24 cellular contexts compared by ENCODE assay signal in the genomic region with DNA sequence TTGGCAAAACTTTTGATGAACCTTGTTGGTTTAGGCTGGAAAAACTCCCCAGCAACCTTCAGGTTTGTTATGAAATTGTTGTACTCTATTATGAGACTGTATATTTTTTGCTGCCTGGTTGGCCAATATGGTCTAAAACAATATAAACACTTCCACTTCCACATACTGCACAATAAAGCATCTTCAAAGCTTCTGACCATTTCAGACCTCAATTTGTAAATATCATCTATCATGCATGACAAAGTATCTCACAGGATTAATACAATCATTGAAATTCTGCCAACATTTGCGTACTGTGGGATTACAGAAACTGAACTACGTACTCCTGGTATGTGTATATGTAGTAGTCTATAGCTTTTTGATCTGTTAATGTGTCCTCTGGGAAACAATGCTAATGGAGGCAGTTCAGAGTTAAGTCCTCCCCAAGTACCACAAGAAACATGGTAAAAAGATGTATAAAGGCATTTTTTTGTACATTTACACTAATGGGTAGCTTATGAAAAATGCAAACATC. TPM values are rescaled to one million over a fixed set of nuclear protein-coding genes. Genes with fewer than 3 reads are reported as not detected.
DNase-seq lines count a peak whose midpoint lies in the region; TF ChIP-seq lines count a peak whose summit lies in the region.
"Had no signal": no experiment of that assay in that cellular context is flagged by ENCODE, and none has a peak within 500 bp of the region (broad histone marks: within the 10 kb centered on the region; RNA-seq: fewer than 3 reads in every experiment).

No MANE protein-coding gene starts in this region.

- H3K27ac Mint-ChIP-seq in HFFc6, result no peak overlapping the region
- H3K27ac Mint-ChIP-seq: GM23338, T-cell had no signal

- POLR2A ChIA-PET in PC-9 (lab: Charles Lee; ENCODE audit: unreplicated experiment), result no interaction called here

- no peak overlapping the region for H4K8ac ChIP-seq in mesenchymal stem cell (ENCODE audit: low read length)

- H3K9ac ChIP-seq in Karpas-422 (ENCODE audit: low read length) (no peak overlapping the region), mesenchymal stem cell (ENCODE audit: low read length) (no peak overlapping the region)

- H3K36me3 ChIP-seq in Karpas-422 (ENCODE audit: insufficient read depth, low read length) (no peaks in the 10 kb centered on the region), mesenchymal stem cell (ENCODE audit: control insufficient read depth in 1 of 2, insufficient read depth in 2 of 2, low read depth in 1 of 2, low read length in 2 of 2) (peaks cover 0 to 2% of the 10 kb centered on the region in 2 experiments), PC-9 (ENCODE audit: low read depth) (no peaks in the 10 kb centered on the region)

- CTCF ChIA-PET in PC-9 (lab: Charles Lee), result no interaction called here

- no peaks in the 10 kb centered on the region for H4K20me1 ChIP-seq in Karpas-422 (ENCODE audit: insufficient read depth, low read depth, low read length)
- no peaks in the 10 kb centered on the region for H4K20me1 ChIP-seq in PC-9 (ENCODE audit: insufficient read depth)

- peaks cover 10% of the 10 kb centered on the region for H3K79me1 ChIP-seq in mesenchymal stem cell (replicated peaks; ENCODE audit: low read length, poor library complexity, severe bottlenecking)

- H3K23ac ChIP-seq in mesenchymal stem cell (ENCODE audit: low read length in 2 of 2), result no peak overlapping the region

- no peak overlapping the region for H3K4me3 ChIP-seq in Karpas-422 (ENCODE audit: low read length)
- H3K4me3 ChIP-seq in mesenchymal stem cell (ENCODE audit: insufficient read depth in 1 of 2, low read depth in 1 of 2, low read length in 2 of 2), result no peak overlapping the region
- no peak overlapping the region for H3K4me3 ChIP-seq in PC-9
- H3K4me3 ChIP-seq: GM23338 had no signal

- H3K9me3 Mint-ChIP-seq in HFFc6, result peaks cover 9% of the 10 kb centered on the region
- H3K9me3 Mint-ChIP-seq: GM23338, H9, T-cell had no signal

- H2AFZ ChIP-seq in Karpas-422 (ENCODE audit: low read length) (no peak overlapping the region), mesenchymal stem cell (ENCODE audit: low read depth, low read length) (no peak overlapping the region), PC-9 (no peak overlapping the region)
- H2AFZ ChIP-seq: GM23338 had no signal

- no peak overlapping the region for H2BK5ac ChIP-seq in mesenchymal stem cell (ENCODE audit: low read depth, low read length, poor library complexity, severe bottlenecking)

- no TSS peak for BruUV-seq in PC-9 (replicated peaks; lab: Mats Ljungman, UMichigan)

- TF ChIP-seq CTCF in PC-9 (conservative IDR thresholded peaks at IDR 0.05), result no peak
- no peak for TF ChIP-seq CTCF in HFFc6 (IDR thresholded peaks at IDR 0.05)

- no peaks in the 10 kb centered on the region for H3F3A ChIP-seq in PC-9 (ENCODE audit: insufficient read depth, low read depth)

- no peak overlapping the region for H3K14ac ChIP-seq in mesenchymal stem cell (ENCODE audit: low read length in 2 of 2)

- H3K9me2 ChIP-seq in Karpas-422 (replicated peaks; ENCODE audit: insufficient read depth, low read length) (no peaks in the 10 kb centered on the region), PC-9 (ENCODE audit: insufficient read depth) (no peaks in the 10 kb centered on the region; the same call in 1 of the 2 replicates)

- H3K4ac ChIP-seq in mesenchymal stem cell (ENCODE audit: low read depth in 1 of 2, low read length in 2 of 2), result no peak overlapping the region

- H3K18ac ChIP-seq in mesenchymal stem cell (ENCODE audit: low read depth in 1 of 2, low read length in 2 of 2), result no peak overlapping the region

- H3K79me2 ChIP-seq in Karpas-422 (ENCODE audit: low read length), result no peaks in the 10 kb centered on the region
- H3K79me2 ChIP-seq in PC-9 (ENCODE audit: low read depth), result no peaks in the 10 kb centered on the region

- 34% methylated on average over 2 of the region's 2 CpGs for WGBS in mesenchymal stem cell

- no peaks in the 10 kb centered on the region for H3K4me1 Mint-ChIP-seq in HFFc6 (ENCODE audit: low read depth)
- H3K4me1 Mint-ChIP-seq: T-cell had no signal

- H3K27me3 ChIP-seq in Karpas-422 (ENCODE audit: low read length) (no peaks in the 10 kb centered on the region), mesenchymal stem cell (ENCODE audit: control insufficient read depth in 1 of 2, insufficient read depth in 1 of 2, low read length in 2 of 2) (peaks cover 0 to 8% of the 10 kb centered on the region in 2 experiments), PC-9 (ENCODE audit: insufficient read depth, low read depth) (no peaks in the 10 kb centered on the region)

- no peak overlapping the region for H2BK12ac ChIP-seq in mesenchymal stem cell (ENCODE audit: low read length in 2 of 2)

- H3K27me3 Mint-ChIP-seq in HFFc6 (ENCODE audit: insufficient read depth), result no peaks in the 10 kb centered on the region

- H2BK120ac ChIP-seq in mesenchymal stem cell (ENCODE audit: low read depth, low read length), result no peak overlapping the region

- no peak overlapping the region for H2BK15ac ChIP-seq in mesenchymal stem cell (ENCODE audit: low read depth, poor library complexity, severe bottlenecking)

- H3K36me3 Mint-ChIP-seq in HFFc6 (ENCODE audit: low read depth), result no peaks in the 10 kb centered on the region
- H3K36me3 Mint-ChIP-seq: T-cell had no signal

- no peak overlapping the region for H4K91ac ChIP-seq in mesenchymal stem cell (ENCODE audit: low read length)

- H3K27ac ChIP-seq in Karpas-422 (ENCODE audit: low read length) (no peak overlapping the region), mesenchymal stem cell (ENCODE audit: low read length, poor library complexity, severe bottlenecking) (no peak overlapping the region), PC-9 (no peak overlapping the region)
- H3K27ac ChIP-seq: RWPE1 had no signal

- intact Hi-C loops in PC-9 (cut with micrococcal nuclease; ENCODE audit: unreplicated experiment), result no loop called here

- H3K4me1 ChIP-seq in Karpas-422 (ENCODE audit: low read length) (peaks cover 19% of the 10 kb centered on the region), mesenchymal stem cell (ENCODE audit: control insufficient read depth, insufficient read depth, low read depth, low read length) (peaks cover 3% of the 10 kb centered on the region), PC-9 (replicated peaks; ENCODE audit: insufficient read depth) (no peaks in the 10 kb centered on the region)

- H3K4me2 ChIP-seq in Karpas-422 (ENCODE audit: low read depth, low read length, poor library complexity, severe bottlenecking), result no peak overlapping the region
- no peak overlapping the region for H3K4me2 ChIP-seq in mesenchymal stem cell (ENCODE audit: low read length, poor library complexity, severe bottlenecking)
- no peak overlapping the region for H3K4me2 ChIP-seq in PC-9
- H3K4me2 ChIP-seq: GM23338 had no signal

- H3K9me3 ChIP-seq in Karpas-422 (ENCODE audit: low read length), result no peaks in the 10 kb centered on the region
- no peaks in the 10 kb centered on the region for H3K9me3 ChIP-seq in mesenchymal stem cell (ENCODE audit: control insufficient read depth, low read length)
- no peaks in the 10 kb centered on the region for H3K9me3 ChIP-seq in PC-9 (ENCODE audit: insufficient read depth, low read depth)

- DNase-seq in NOMO-1 treated with DMSO at 0.1 percent for 48 hours (lab: John Stamatoyannopoulos, UW; ENCODE audit: unreplicated experiment), result peak; percentile 23
- DNase-seq in NOMO-1 treated with dmso at 0.1 percent for 144 hours (lab: John Stamatoyannopoulos, UW; ENCODE audit: unreplicated experiment), result no peak
- peak; percentile 49 for DNase-seq in Karpas-422
- peak; percentile 8 for DNase-seq in mesenchymal stem cell
- no peak for DNase-seq in PC-9
- DNase-seq in islet precursor cell, result no peak
- DNase-seq in NCI-H82 (lab: John Stamatoyannopoulos, UW), result no peak
- DNase-seq in HFFc6, result no peak
- DNase-seq: 8988T; EL; GDM1; H9; NCI-H1105; NCI-H1436 treated with DMSO at 0.1 percent for 48 hours; NCI-H187 treated with DMSO at 0.1 percent for 48 hours; NCI-H2171 treated with DMSO at 0.1 percent for 48 hours; NCI-H345; NCI-H524 treated with DMSO at 0.1 percent for 48 hours; NCI-H774; NK-92 treated with Interleukin-12 subunit alpha and Interleukin-12 subunit beta, amount 100 ng/mL, for 24 hours; SHP77; T-cell had no signal

- no peak overlapping the region for H3K4me3 Mint-ChIP-seq in HFFc6
- H3K4me3 Mint-ChIP-seq: GM23338, H9, T-cell had no signal

- no peak overlapping the region for H2AK5ac ChIP-seq in mesenchymal stem cell (ENCODE audit: low read length, severe bottlenecking)

RNA-seq across cellular contexts. Expression of a gene that starts 40.4 kb away (rescaled TPM):
- not detected in 2 replicates for total RNA-seq in Karpas-422 (2014; rRNA removed; shearing (Covaris generic); ENCODE audit: low replicate concordance)
- polyA plus RNA-seq in mesenchymal stem cell (2013, experiment 1 of 2), result 26.4 TPM
- polyA plus RNA-seq in mesenchymal stem cell (2013, experiment 2 of 2), result 26.5 TPM
- 4.4 and 4.7 TPM in 2 replicates for total RNA-seq in PC-9 (2021)
- total RNA-seq in HFFc6 (2021; fragmentation: NEBNext Ultra II Directional; extraction: Animal tissue kit (Norgen Biotek cat#: 25700)), result not detected

Comparison
In these comparisons a context has a peak if more than half of its experiments do, and no peak if none do; other contexts are left out.
1. DNase-seq: peak in NOMO-1 treated with DMSO at 0.1 percent for 48 hours (single experiment), Karpas-422 (single experiment) and mesenchymal stem cell (single experiment); none in NOMO-1 treated with dmso at 0.1 percent for 144 hours (single experiment), PC-9 (0 of 2), islet precursor cell (single experiment), NCI-H82 (single experiment) and HFFc6 (single experiment).